Comparison of ENCODE assay signal across 17 cellular contexts in the genomic region with DNA sequence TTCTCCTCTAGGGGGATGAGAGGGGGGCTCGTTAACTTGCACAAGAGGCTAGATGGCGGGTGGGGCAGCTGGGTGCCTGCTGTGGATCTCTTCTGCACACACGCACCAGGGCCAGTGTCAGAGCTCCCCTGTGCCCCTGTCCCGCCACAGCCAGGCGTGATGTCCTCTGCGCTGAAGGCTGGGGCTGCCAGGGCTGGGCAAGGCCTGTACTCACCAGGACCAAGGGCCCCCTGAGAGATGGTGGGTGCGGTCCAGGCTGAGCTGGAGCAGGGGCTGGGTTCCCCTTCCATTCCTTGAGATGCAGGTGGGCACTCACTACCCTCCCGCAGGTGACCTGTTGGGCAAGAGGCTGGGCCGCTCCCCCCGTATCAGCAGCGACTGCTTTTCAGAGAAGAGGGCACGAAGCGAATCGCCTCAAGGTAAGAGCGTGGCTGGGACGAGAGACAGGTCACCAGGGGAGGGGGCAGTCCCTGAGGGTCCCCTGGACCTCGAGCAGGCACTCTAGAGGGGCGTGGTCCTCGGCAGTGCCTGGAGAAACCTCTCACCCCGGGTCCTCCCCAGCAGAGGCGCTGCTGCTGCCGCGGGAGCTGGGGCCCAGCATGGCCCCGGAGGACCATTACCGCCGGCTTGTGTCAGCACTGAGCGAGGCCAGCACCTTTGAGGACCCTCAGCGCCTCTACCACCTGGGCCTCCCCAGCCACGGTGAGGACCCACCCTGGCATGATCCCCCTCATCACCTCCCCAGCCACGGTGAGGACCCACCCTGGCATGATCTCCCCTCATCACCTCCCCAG. TPM values are rescaled to one million over a fixed set of nuclear protein-coding genes. Genes with fewer than 3 reads are reported as not detected.
A peak's percentile ranks its signal among the peaks of the same experiment; 100 is the strongest.
DNase-seq lines count a peak whose midpoint lies in the region; ATAC-seq and TF ChIP-seq lines count a peak whose summit lies in the region.
"Had no signal": no experiment of that assay in that cellular context is flagged by ENCODE, and none has a peak within 500 bp of the region (broad histone marks: within the 10 kb centered on the region; RNA-seq: fewer than 3 reads in every experiment).

No MANE protein-coding gene starts in this region.

- H4K20me1 ChIP-seq in PC-9 (ENCODE audit: insufficient read depth): no peaks in the 10 kb centered on the region; the same call in 1 of the 2 replicates

- H3K9ac ChIP-seq in iPS-15b (ENCODE audit: low read depth, low read length): no peak overlapping the region

- 0 out of 2 replicates have a peak overlapping the region, but pooled peaks have one; percentile 19 for H3K4me2 ChIP-seq in PC-9

- CTCF ChIA-PET in PC-9 (lab: Charles Lee): interaction anchor here (0.7 kb wide), 2 partner anchors 34 to 1048 kb away, joined by 3 to 17 read pairs; no protein-coding TSS in a partner anchor

- no peak for DNase-seq in natural killer cell
- DNase-seq in natural killer cell treated with Interleukin-12 subunit alpha and Interleukin-12 subunit beta and Interleukin-15 and Interleukin-18, amount 100 ng/mL, for 72 hours (ENCODE audit: low spot score): no peak
- DNase-seq in PC-9: no peak
- no peak for DNase-seq in NCI-H748 (lab: John Stamatoyannopoulos, UW; ENCODE audit: unreplicated experiment)
- DNase-seq in NOMO-1 treated with dmso at 0.1 percent for 144 hours (lab: John Stamatoyannopoulos, UW; ENCODE audit: unreplicated experiment): no peak
- DNase-seq in activated effector memory CD4-positive, alpha-beta T cell treated with anti-CD3 and anti-CD28 coated beads, Interleukin-2, amount 50 U/mL, for 16 hours: no peak
- DNase-seq in stimulated activated effector memory CD8-positive, alpha-beta T cell treated with anti-CD3 and anti-CD28 coated beads, Interleukin-12 subunit alpha, Interleukin-12 subunit beta, amount 100 ng/mL, for 72 hours (ENCODE audit: low spot score in 2 of 2): no peak
- DNase-seq: activated CD8-positive, alpha-beta T cell treated with anti-CD3 and anti-CD28 coated beads for 36 hours; amygdala; GF-D8; NCI-H1930; NCI-H526 treated with DMSO at 0.1 percent for 48 hours had no signal

- H3K27ac ChIP-seq in PC-9: no peak overlapping the region

- ATAC-seq in natural killer cell: no peak
- no peak for ATAC-seq in natural killer cell treated with Interleukin-12 subunit alpha and Interleukin-12 subunit beta and Interleukin-15 and Interleukin-18, amount 100 ng/mL, for 72 hours
- no peak for ATAC-seq in stimulated activated effector memory CD8-positive, alpha-beta T cell treated with anti-CD3 and anti-CD28 coated beads, Interleukin-12 subunit alpha, Interleukin-12 subunit beta, amount 100 ng/mL, for 72 hours

- H3K4me1 Mint-ChIP-seq in natural killer cell: peaks cover 0 to 12% of the 10 kb centered on the region in 2 donors
- H3K4me1 Mint-ChIP-seq in natural killer cell treated with Interleukin-12 subunit alpha and Interleukin-12 subunit beta and Interleukin-15 and Interleukin-18, amount 100 ng/mL, for 72 hours (ENCODE audit: low read depth in 2 of 2): peaks cover 0 to 2% of the 10 kb centered on the region in 2 donors
- peaks cover 8% of the 10 kb centered on the region for H3K4me1 Mint-ChIP-seq in stimulated activated effector memory CD8-positive, alpha-beta T cell treated with anti-CD3 and anti-CD28 coated beads, Interleukin-12 subunit alpha, Interleukin-12 subunit beta, amount 100 ng/mL, for 72 hours

- H3K9me3 ChIP-seq in PC-9 (ENCODE audit: insufficient read depth, low read depth) (no peaks in the 10 kb centered on the region), iPS-15b (ENCODE audit: control insufficient read depth, insufficient read depth, low read length) (no peaks in the 10 kb centered on the region)
- H3K9me3 ChIP-seq: stomach, uterus had no signal

- H2AFZ ChIP-seq in PC-9: no peak overlapping the region

- peaks cover 27% of the 10 kb centered on the region; the same call in 1 of the 2 replicates for H3F3A ChIP-seq in PC-9 (ENCODE audit: insufficient read depth, low read depth)

- H3K27me3 ChIP-seq in PC-9 (ENCODE audit: insufficient read depth, low read depth): peaks cover 46% of the 10 kb centered on the region
- peaks cover 61% of the 10 kb centered on the region for H3K27me3 ChIP-seq in iPS-15b (ENCODE audit: control insufficient read depth, insufficient read depth, low read length)
- H3K27me3 ChIP-seq: uterus had no signal

- H3K9me3 Mint-ChIP-seq in natural killer cell: no peaks in the 10 kb centered on the region
- no peaks in the 10 kb centered on the region for H3K9me3 Mint-ChIP-seq in natural killer cell treated with Interleukin-12 subunit alpha and Interleukin-12 subunit beta and Interleukin-15 and Interleukin-18, amount 100 ng/mL, for 72 hours
- H3K9me3 Mint-ChIP-seq in stimulated activated effector memory CD8-positive, alpha-beta T cell treated with anti-CD3 and anti-CD28 coated beads, Interleukin-12 subunit alpha, Interleukin-12 subunit beta, amount 100 ng/mL, for 72 hours: no peaks in the 10 kb centered on the region
- H3K9me3 Mint-ChIP-seq: activated CD8-positive, alpha-beta T cell treated with anti-CD3 and anti-CD28 coated beads for 36 hours; activated T-helper 1 cell treated with anti-CD3 and anti-CD28 coated beads, Interleukin-12 subunit alpha, Interleukin-12 subunit beta, Interleukin-2, Interleukin-4 antibody, amounts not matched to agents 30 ng/mL and 10 ng/mL and 1 ng/mL, durations not matched to agents 14 hours and 24 hours and 36 hours had no signal

- H3K36me3 Mint-ChIP-seq in natural killer cell: no peaks in the 10 kb centered on the region
- no peaks in the 10 kb centered on the region for H3K36me3 Mint-ChIP-seq in natural killer cell treated with Interleukin-12 subunit alpha and Interleukin-12 subunit beta and Interleukin-15 and Interleukin-18, amount 100 ng/mL, for 72 hours
- H3K36me3 Mint-ChIP-seq in stimulated activated effector memory CD8-positive, alpha-beta T cell treated with anti-CD3 and anti-CD28 coated beads, Interleukin-12 subunit alpha, Interleukin-12 subunit beta, amount 100 ng/mL, for 72 hours: no peaks in the 10 kb centered on the region

- intact Hi-C loops in natural killer cell (cut with micrococcal nuclease): no loop called here
- intact Hi-C loops in PC-9 (cut with micrococcal nuclease; ENCODE audit: unreplicated experiment): loop anchor here (1.0 kb wide), 1 partner anchor 35 kb away; no protein-coding TSS in a partner anchor

- H3K36me3 ChIP-seq in PC-9 (ENCODE audit: low read depth): no peaks in the 10 kb centered on the region
- peaks cover 2% of the 10 kb centered on the region for H3K36me3 ChIP-seq in iPS-15b (ENCODE audit: control insufficient read depth, insufficient read depth, low read length)
- H3K36me3 ChIP-seq: stomach, uterus had no signal

- TF ChIP-seq CTCF in natural killer cell (IDR thresholded peaks at IDR 0.05) (no peak), PC-9 (conservative IDR thresholded peaks at IDR 0.05) (no peak)

- H3K4me3 ChIP-seq in PC-9 (no peak overlapping the region), iPS-15b (ENCODE audit: low read depth, low read length) (peak overlapping the region; percentile 18)

- H3K79me2 ChIP-seq in PC-9 (ENCODE audit: low read depth): no peaks in the 10 kb centered on the region

- POLR2A ChIA-PET in PC-9 (lab: Charles Lee; ENCODE audit: unreplicated experiment): interaction anchor here (0.6 kb wide), 1 partner anchor 30 kb away, joined by 3 read pairs; no protein-coding TSS in a partner anchor

- H3K27me3 Mint-ChIP-seq in natural killer cell (ENCODE audit: low read depth in 2 of 2): peaks cover 18 to 33% of the 10 kb centered on the region in 2 donors
- H3K27me3 Mint-ChIP-seq in natural killer cell treated with Interleukin-12 subunit alpha and Interleukin-12 subunit beta and Interleukin-15 and Interleukin-18, amount 100 ng/mL, for 72 hours: peaks cover 8 to 14% of the 10 kb centered on the region in 2 donors

- peak overlapping the region; percentile 45 for H3K4me3 Mint-ChIP-seq in natural killer cell
- no peak overlapping the region for H3K4me3 Mint-ChIP-seq in natural killer cell treated with Interleukin-12 subunit alpha and Interleukin-12 subunit beta and Interleukin-15 and Interleukin-18, amount 100 ng/mL, for 72 hours
- H3K4me3 Mint-ChIP-seq in stimulated activated effector memory CD8-positive, alpha-beta T cell treated with anti-CD3 and anti-CD28 coated beads, Interleukin-12 subunit alpha, Interleukin-12 subunit beta, amount 100 ng/mL, for 72 hours: no peak overlapping the region
- H3K4me3 Mint-ChIP-seq: activated CD8-positive, alpha-beta T cell treated with anti-CD3 and anti-CD28 coated beads for 36 hours; activated T-helper 1 cell treated with anti-CD3 and anti-CD28 coated beads, Interleukin-12 subunit alpha, Interleukin-12 subunit beta, Interleukin-2, Interleukin-4 antibody, amounts not matched to agents 30 ng/mL and 10 ng/mL and 1 ng/mL, durations not matched to agents 14 hours and 24 hours and 36 hours had no signal

- H3K4me1 ChIP-seq in PC-9 (replicated peaks; ENCODE audit: insufficient read depth) (peaks cover 37% of the 10 kb centered on the region), iPS-15b (ENCODE audit: control insufficient read depth, insufficient read depth, low read length) (peaks cover 4% of the 10 kb centered on the region)

- H3K27ac Mint-ChIP-seq in natural killer cell: no peak overlapping the region
- H3K27ac Mint-ChIP-seq in natural killer cell treated with Interleukin-12 subunit alpha and Interleukin-12 subunit beta and Interleukin-15 and Interleukin-18, amount 100 ng/mL, for 72 hours: no peak overlapping the region
- H3K27ac Mint-ChIP-seq in stimulated activated effector memory CD8-positive, alpha-beta T cell treated with anti-CD3 and anti-CD28 coated beads, Interleukin-12 subunit alpha, Interleukin-12 subunit beta, amount 100 ng/mL, for 72 hours: no peak overlapping the region
- H3K27ac Mint-ChIP-seq: activated CD8-positive, alpha-beta T cell treated with anti-CD3 and anti-CD28 coated beads for 36 hours; activated T-helper 1 cell treated with anti-CD3 and anti-CD28 coated beads, Interleukin-12 subunit alpha, Interleukin-12 subunit beta, Interleukin-2, Interleukin-4 antibody, amounts not matched to agents 30 ng/mL and 10 ng/mL and 1 ng/mL, durations not matched to agents 14 hours and 24 hours and 36 hours had no signal

- BruUV-seq in PC-9 (replicated peaks; lab: Mats Ljungman, UMichigan): no TSS peak

- H3K9me2 ChIP-seq in PC-9 (ENCODE audit: insufficient read depth): no peaks in the 10 kb centered on the region

RNA-seq across cellular contexts. Expression of a gene that starts 15.2 kb away (rescaled TPM):
- total RNA-seq in natural killer cell (not detected), PC-9 (2021) (0.59 and 2.2 TPM in 2 replicates)
- total RNA-seq in natural killer cell treated with Interleukin-12 subunit alpha and Interleukin-12 subunit beta and Interleukin-15 and Interleukin-18, amount 100 ng/mL, for 72 hours: not detected
- total RNA-seq: activated CD8-positive, alpha-beta T cell treated with anti-CD3 and anti-CD28 coated beads for 36 hours; activated T-helper 1 cell treated with anti-CD3 and anti-CD28 coated beads, Interleukin-12 subunit alpha, Interleukin-12 subunit beta, Interleukin-2, Interleukin-4 antibody, amounts not matched to agents 30 ng/mL and 10 ng/mL and 1 ng/mL, durations not matched to agents 14 hours and 24 hours and 36 hours had no signal

RNA-seq across cellular contexts. Expression of a gene that starts 20.1 kb away (rescaled TPM):
- total RNA-seq in natural killer cell: 10 to 100 TPM; 61.4 to 66.0 (median 61.8) TPM
- 100 to 1,000 TPM; 113 to 143 TPM for total RNA-seq in natural killer cell treated with Interleukin-12 subunit alpha and Interleukin-12 subunit beta and Interleukin-15 and Interleukin-18, amount 100 ng/mL, for 72 hours
- 86.4 and 100 TPM in 2 replicates for total RNA-seq in PC-9 (2021)

RNA-seq across cellular contexts. Expression of a gene that starts 21.5 kb away (rescaled TPM):
- total RNA-seq in natural killer cell: 10 to 100 TPM; 17.8 to 33.5 (median 22.4) TPM
- total RNA-seq in natural killer cell treated with Interleukin-12 subunit alpha and Interleukin-12 subunit beta and Interleukin-15 and Interleukin-18, amount 100 ng/mL, for 72 hours: 10 to 100 TPM; 19.0 to 27.9 TPM
- total RNA-seq in PC-9 (2021): 16.8 and 22.7 TPM in 2 replicates

RNA-seq across cellular contexts. Expression of a gene that starts 27.4 kb away (rescaled TPM):
- 1 to 10 TPM; 1.3 to 1.9 (median 1.3) TPM for total RNA-seq in natural killer cell
- total RNA-seq in natural killer cell treated with Interleukin-12 subunit alpha and Interleukin-12 subunit beta and Interleukin-15 and Interleukin-18, amount 100 ng/mL, for 72 hours: 1 to 10 TPM; 1.4 TPM
- 9.1 and 11.9 TPM in 2 replicates for total RNA-seq in PC-9 (2021)

RNA-seq across cellular contexts. Expression of a gene that starts 43.0 kb away (rescaled TPM):
- total RNA-seq in natural killer cell (not detected), PC-9 (2021) (0.60 and 0.81 TPM in 2 replicates)
- not detected for total RNA-seq in natural killer cell treated with Interleukin-12 subunit alpha and Interleukin-12 subunit beta and Interleukin-15 and Interleukin-18, amount 100 ng/mL, for 72 hours
- total RNA-seq: activated CD8-positive, alpha-beta T cell treated with anti-CD3 and anti-CD28 coated beads for 36 hours; activated T-helper 1 cell treated with anti-CD3 and anti-CD28 coated beads, Interleukin-12 subunit alpha, Interleukin-12 subunit beta, Interleukin-2, Interleukin-4 antibody, amounts not matched to agents 30 ng/mL and 10 ng/mL and 1 ng/mL, durations not matched to agents 14 hours and 24 hours and 36 hours; pulmonary artery endothelial cell had no signal
